ENCODE assay signal across 1 cellular context in the genomic region with DNA sequence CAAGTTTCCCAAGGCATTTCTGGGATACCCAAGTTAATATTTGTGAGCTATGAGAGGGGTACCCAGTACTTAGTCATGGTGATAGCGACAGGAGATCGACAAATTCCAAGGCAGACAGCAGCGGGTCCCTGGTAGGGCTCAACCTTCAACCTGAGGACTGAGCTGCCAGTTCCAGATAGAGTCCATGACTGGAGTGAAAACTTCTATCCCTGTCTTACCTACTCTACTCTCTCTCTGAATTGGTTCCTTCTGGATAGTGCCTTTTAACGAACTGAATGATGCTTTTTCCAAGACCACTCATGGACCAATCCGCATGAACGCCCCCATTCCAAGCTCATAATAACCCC.
TF ChIP-seq lines count a peak whose summit lies in the region.

No MANE protein-coding gene starts in this region.

TF ChIP-seq in H1, 55 proteins besides CTCF, POLR2A, EP300 and RAD21 (continued from another document):
- TF ChIP-seq YY1 (IDR thresholded peaks at IDR 0.05; ENCODE audit: low read depth, low read length) (no peak), RFX5 (IDR thresholded peaks at IDR 0.05; ENCODE audit: borderline replicate concordance, low read depth, low read length) (no peak), SAP30 (IDR thresholded peaks at IDR 0.05; ENCODE audit: insufficient read depth, insufficient replicate concordance, low read length) (no peak), SUZ12 (IDR thresholded peaks at IDR 0.05; ENCODE audit: low read length) (no peak), PHF8 (conservative IDR thresholded peaks at IDR 0.05; ENCODE audit: low read depth, low read length) (no peak), SRF (IDR thresholded peaks at IDR 0.05; ENCODE audit: low read depth, low read length) (no peak), EGR1 (IDR thresholded peaks at IDR 0.05; ENCODE audit: borderline replicate concordance, low read depth, low read length) (no peak), JUN (IDR thresholded peaks at IDR 0.05; ENCODE audit: low read depth, low read length) (no peak), RNF2 (IDR thresholded peaks at IDR 0.05; ENCODE audit: borderline replicate concordance, low read depth, low read length, missing control alignments, poor library complexity, severe bottlenecking) (no peak), RBBP5 (IDR thresholded peaks at IDR 0.05; ENCODE audit: borderline replicate concordance, low read depth, low read length) (no peak), KDM1A (IDR thresholded peaks at IDR 0.05; ENCODE audit: borderline replicate concordance, low read length) (no peak)
- TF ChIP-seq, protein P1, sequence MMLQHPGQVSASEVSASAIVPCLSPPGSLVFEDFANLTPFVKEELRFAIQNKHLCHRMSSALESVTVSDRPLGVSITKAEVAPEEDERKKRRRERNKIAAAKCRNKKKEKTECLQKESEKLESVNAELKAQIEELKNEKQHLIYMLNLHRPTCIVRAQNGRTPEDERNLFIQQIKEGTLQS (IDR thresholded peaks at IDR 0.05; ENCODE audit: insufficient read depth, low read depth, low read length) = no peak
